Comparison of ENCODE assay signal across 16 cellular contexts in genomic region chr7:148939128-148939747, GRCh38. TPM values are rescaled to one million over a fixed set of nuclear protein-coding genes. Genes with fewer than 3 reads are reported as not detected.
DNase-seq lines count a peak whose midpoint lies in the region; ATAC-seq and TF ChIP-seq lines count a peak whose summit lies in the region.
"Had no signal": no experiment of that assay in that cellular context is flagged by ENCODE, and none has a peak within 500 bp of the region (broad histone marks: within the 10 kb centered on the region; RNA-seq: fewer than 3 reads in every experiment).

No MANE protein-coding gene starts in this region.

- no peaks in the 10 kb centered on the region for H3K36me3 ChIP-seq in breast epithelium
- H3K36me3 ChIP-seq: thoracic aorta had no signal

- no peak overlapping the region for H3K27ac ChIP-seq in breast epithelium
- H3K27ac ChIP-seq: thoracic aorta had no signal

- no peak overlapping the region for H3K4me3 Mint-ChIP-seq in MCF 10A (ENCODE audit: unreplicated experiment)
- peak overlapping the region; percentile 96 for H3K4me3 Mint-ChIP-seq in activated naive CD8-positive, alpha-beta T cell
- H3K4me3 Mint-ChIP-seq in stimulated activated naive CD8-positive, alpha-beta T cell treated with anti-CD3 and anti-CD28 coated beads, Interleukin-15, amount 100 ng/mL, for 72 hours, result peak overlapping the region; percentile 67 to 98
- H3K4me3 Mint-ChIP-seq: dendritic cell treated with granulocyte-macrophage colony-stimulating factor and Interleukin-4, amounts not matched to agents 40 ng/mL and 50 ng/mL, for 4 days had no signal

- DNase-seq in MCF 10A (ENCODE audit: unreplicated experiment), result no peak
- DNase-seq in breast epithelium (ENCODE audit: low spot score in 2 of 2), result no peak
- peak; percentile 45 for DNase-seq in LoVo (ENCODE audit: low spot score)
- DNase-seq in stimulated activated naive CD8-positive, alpha-beta T cell treated with anti-CD3 and anti-CD28 coated beads, Interleukin-15, amount 100 ng/mL, for 72 hours, result no peak
- DNase-seq in nucleus accumbens (lab: John Stamatoyannopoulos, UW), result no peak
- DNase-seq in iPS-NIHi11 (ENCODE audit: low spot score), result no peak
- DNase-seq in left lobe of liver (ENCODE audit: low spot score), result no peak
- DNase-seq: activated CD8-positive, alpha-beta memory T cell treated with anti-CD3 and anti-CD28 coated beads, Interleukin-2, amount 50 U/mL, for 48 hours; DMS79; head of caudate nucleus; NCI-H748 treated with DMSO at 0.1 percent for 48 hours; stimulated activated CD4-positive, alpha-beta T cell treated with anti-CD3 and anti-CD28 coated beads, Interleukin-12 subunit alpha, Interleukin-12 subunit beta, amount 100 ng/mL, for 4 hours had no signal

- ATAC-seq in stimulated activated naive CD8-positive, alpha-beta T cell treated with anti-CD3 and anti-CD28 coated beads, Interleukin-15, amount 100 ng/mL, for 72 hours, result peak; percentile 78
- no peak for ATAC-seq in left lobe of liver
- ATAC-seq: esophagus mucosa had no signal

- CTCF ChIA-PET in MCF 10A (lab: Yijun Ruan, JAX), result interaction anchor here (0.6 to 1.8 kb wide), 8 partner anchors 22 to 674 kb away, joined by 3 to 5 read pairs (median 4); no protein-coding TSS in a partner anchor

- H3K4me3 ChIP-seq in breast epithelium, result no peak overlapping the region
- H3K4me3 ChIP-seq: thoracic aorta had no signal

- H3K4me1 ChIP-seq in breast epithelium, result no peaks in the 10 kb centered on the region

- POLR2A ChIA-PET in MCF 10A (lab: Yijun Ruan, JAX), result interaction anchor here (0.7 to 2.1 kb wide), 10 partner anchors 24 to 236 kb away, joined by 3 to 7 read pairs (median 3); no protein-coding TSS in a partner anchor

- H3K27ac Mint-ChIP-seq in MCF 10A (ENCODE audit: low read depth, unreplicated experiment), result peak overlapping the region; percentile 52
- peak overlapping the region; percentile 94 for H3K27ac Mint-ChIP-seq in activated naive CD8-positive, alpha-beta T cell
- peak overlapping the region; percentile 35 to 79 for H3K27ac Mint-ChIP-seq in stimulated activated naive CD8-positive, alpha-beta T cell treated with anti-CD3 and anti-CD28 coated beads, Interleukin-15, amount 100 ng/mL, for 72 hours
- H3K27ac Mint-ChIP-seq: dendritic cell treated with granulocyte-macrophage colony-stimulating factor and Interleukin-4, amounts not matched to agents 40 ng/mL and 50 ng/mL, for 4 days had no signal

- H3K36me3 Mint-ChIP-seq in MCF 10A (ENCODE audit: insufficient read depth, unreplicated experiment), result peaks cover 6% of the 10 kb centered on the region
- no peaks in the 10 kb centered on the region for H3K36me3 Mint-ChIP-seq in activated naive CD8-positive, alpha-beta T cell

- no TSS peak for BruUV-seq in MCF 10A (replicated peaks; lab: Mats Ljungman, UMichigan)

- no peak for TF ChIP-seq CTCF in MCF 10A (IDR thresholded peaks at IDR 0.05; ENCODE audit: unreplicated experiment)
- no peak for TF ChIP-seq CTCF in breast epithelium (IDR thresholded peaks at IDR 0.05)

- intact Hi-C loops in MCF 10A (cut with micrococcal nuclease), result no loop called here
- intact Hi-C loops in breast epithelium (cut with DNase I; ENCODE audit: low total_unique reads), result no loop called here

- no peaks in the 10 kb centered on the region for H3K9me3 ChIP-seq in breast epithelium
- H3K9me3 ChIP-seq: thoracic aorta had no signal

- H3K27me3 Mint-ChIP-seq in MCF 10A (ENCODE audit: insufficient read depth, unreplicated experiment), result no peaks in the 10 kb centered on the region
- H3K27me3 Mint-ChIP-seq in activated naive CD8-positive, alpha-beta T cell, result no peaks in the 10 kb centered on the region
- H3K27me3 Mint-ChIP-seq in stimulated activated naive CD8-positive, alpha-beta T cell treated with anti-CD3 and anti-CD28 coated beads, Interleukin-15, amount 100 ng/mL, for 72 hours, result no peaks in the 10 kb centered on the region
- H3K27me3 Mint-ChIP-seq: dendritic cell treated with granulocyte-macrophage colony-stimulating factor and Interleukin-4, amounts not matched to agents 40 ng/mL and 50 ng/mL, for 4 days had no signal

- H3K27me3 ChIP-seq in breast epithelium, result no peaks in the 10 kb centered on the region

- peaks cover 6% of the 10 kb centered on the region for H3K4me1 Mint-ChIP-seq in MCF 10A (ENCODE audit: insufficient read depth, unreplicated experiment)
- H3K4me1 Mint-ChIP-seq in activated naive CD8-positive, alpha-beta T cell (ENCODE audit: low read depth), result peaks cover 20% of the 10 kb centered on the region
- peaks cover 18% of the 10 kb centered on the region for H3K4me1 Mint-ChIP-seq in stimulated activated naive CD8-positive, alpha-beta T cell treated with anti-CD3 and anti-CD28 coated beads, Interleukin-15, amount 100 ng/mL, for 72 hours

- no peaks in the 10 kb centered on the region for H3K9me3 Mint-ChIP-seq in MCF 10A (ENCODE audit: unreplicated experiment)
- H3K9me3 Mint-ChIP-seq in activated naive CD8-positive, alpha-beta T cell (ENCODE audit: low read depth), result no peaks in the 10 kb centered on the region
- H3K9me3 Mint-ChIP-seq in stimulated activated naive CD8-positive, alpha-beta T cell treated with anti-CD3 and anti-CD28 coated beads, Interleukin-15, amount 100 ng/mL, for 72 hours, result no peaks in the 10 kb centered on the region
- H3K9me3 Mint-ChIP-seq: dendritic cell treated with granulocyte-macrophage colony-stimulating factor and Interleukin-4, amounts not matched to agents 40 ng/mL and 50 ng/mL, for 4 days had no signal

- TF ChIP-seq POLR2A in breast epithelium (IDR thresholded peaks at IDR 0.05), result no peak

RNA-seq across cellular contexts. Expression of gene EZH2, which starts 55.1 kb away (rescaled TPM):
- total RNA-seq in MCF 10A (2022), result 30.6 and 48.1 TPM in 2 replicates
- total RNA-seq in breast epithelium, result 1 to 10 TPM; 2.1 to 4.8 (median 4.3) TPM
- total RNA-seq in left lobe of liver, result 2.5 TPM
